ENCODE assay signal across 9 cellular contexts in genomic region chr4:88275516-88275915, GRCh38. TPM values are rescaled to one million over a fixed set of nuclear protein-coding genes. Genes with fewer than 3 reads are reported as not detected.
DNase-seq lines count a peak whose midpoint lies in the region; ATAC-seq and TF ChIP-seq lines count a peak whose summit lies in the region.
"Had no signal": no experiment of that assay in that cellular context is flagged by ENCODE, and none has a peak within 500 bp of the region (broad histone marks: within the 10 kb centered on the region; RNA-seq: fewer than 3 reads in every experiment).

No MANE protein-coding gene starts in this region.

- TF ChIP-seq CTCF in neural cell (IDR thresholded peaks at IDR 0.05; ENCODE audit: poor library complexity, severe bottlenecking): no peak

- H3K36me3 ChIP-seq in neural cell (ENCODE audit: insufficient read depth, low read length): peaks cover 8% of the 10 kb centered on the region

- H3K79me2 ChIP-seq in neural cell (replicated peaks; ENCODE audit: insufficient read depth, low read length): peaks cover 29% of the 10 kb centered on the region

- H4K20me1 ChIP-seq in neural cell (ENCODE audit: insufficient read depth): no peaks in the 10 kb centered on the region

- H3K9me2 ChIP-seq in neural cell (ENCODE audit: insufficient read depth, low read length): no peaks in the 10 kb centered on the region

- H3K27ac ChIP-seq in neural cell (ENCODE audit: low read length): no peak overlapping the region

- H3K4me3 ChIP-seq in neural cell (ENCODE audit: low read length): peak overlapping the region; percentile 35

- H3K4me2 ChIP-seq in neural cell (ENCODE audit: low read length): no peak overlapping the region

- H3F3A ChIP-seq in neural cell (ENCODE audit: insufficient read depth, low read length, poor library complexity, severe bottlenecking): peaks cover 8% of the 10 kb centered on the region

- H3K9me3 ChIP-seq in neural cell (ENCODE audit: low read length): no peaks in the 10 kb centered on the region

- H2AFZ ChIP-seq in neural cell (ENCODE audit: low read depth, low read length): no peak overlapping the region

- no peak for TF ChIP-seq RAD21 in neural cell (conservative IDR thresholded peaks at IDR 0.05)

- peak; percentile 67 for ATAC-seq in GM18867 (IDR thresholded peaks at IDR 0.05; ENCODE audit: unreplicated experiment)
- peak; percentile 73 for ATAC-seq in HG02870 (IDR thresholded peaks at IDR 0.05; ENCODE audit: unreplicated experiment)

- no peak overlapping the region for H3K9ac ChIP-seq in neural cell (ENCODE audit: low read length)

- no peaks in the 10 kb centered on the region for H3K27me3 ChIP-seq in neural cell (ENCODE audit: insufficient read depth, low read depth, low read length)

- TF ChIP-seq EP300 in neural cell (conservative IDR thresholded peaks at IDR 0.05; ENCODE audit: poor library complexity, severe bottlenecking): no peak

- peak; percentile 75 to 92 for DNase-seq in NOMO-1 (lab: John Stamatoyannopoulos, UW; ENCODE audit: unreplicated experiment in 2 of 2)
- no peak for DNase-seq in DMS53 (lab: John Stamatoyannopoulos, UW)
- DNase-seq in DMS79 treated with DMSO at 0.1 percent for 48 hours (lab: John Stamatoyannopoulos, UW): no peak
- no peak for DNase-seq in foreskin melanocyte
- no peak for DNase-seq in NCI-H69 (lab: John Stamatoyannopoulos, UW)
- DNase-seq: NCI-H187 treated with DMSO at 0.1 percent for 48 hours had no signal

TF ChIP-seq in neural cell, 6 proteins besides CTCF, POLR2A, EP300 and RAD21:
- no peak for TF ChIP-seq REST (IDR thresholded peaks at IDR 0.05; ENCODE audit: borderline replicate concordance)

RNA-seq across cellular contexts. Expression of gene PPM1K, which starts 8.8 kb away (rescaled TPM):
- polyA plus RNA-seq in neural cell: 162 and 177 TPM in 2 replicates
- polyA minus RNA-seq in neural cell: 169 and 177 TPM in 2 replicates

Comparison
In these comparisons a context has a peak if more than half of its experiments do, and no peak if none do; other contexts are left out.
1. DNase-seq: peak in NOMO-1 (2 of 2); none in DMS53 (single experiment), DMS79 treated with DMSO at 0.1 percent for 48 hours (single experiment), foreskin melanocyte (single experiment) and NCI-H69 (single experiment).